Comparison of ENCODE assay signal across 14 cellular contexts in the genomic region with DNA sequence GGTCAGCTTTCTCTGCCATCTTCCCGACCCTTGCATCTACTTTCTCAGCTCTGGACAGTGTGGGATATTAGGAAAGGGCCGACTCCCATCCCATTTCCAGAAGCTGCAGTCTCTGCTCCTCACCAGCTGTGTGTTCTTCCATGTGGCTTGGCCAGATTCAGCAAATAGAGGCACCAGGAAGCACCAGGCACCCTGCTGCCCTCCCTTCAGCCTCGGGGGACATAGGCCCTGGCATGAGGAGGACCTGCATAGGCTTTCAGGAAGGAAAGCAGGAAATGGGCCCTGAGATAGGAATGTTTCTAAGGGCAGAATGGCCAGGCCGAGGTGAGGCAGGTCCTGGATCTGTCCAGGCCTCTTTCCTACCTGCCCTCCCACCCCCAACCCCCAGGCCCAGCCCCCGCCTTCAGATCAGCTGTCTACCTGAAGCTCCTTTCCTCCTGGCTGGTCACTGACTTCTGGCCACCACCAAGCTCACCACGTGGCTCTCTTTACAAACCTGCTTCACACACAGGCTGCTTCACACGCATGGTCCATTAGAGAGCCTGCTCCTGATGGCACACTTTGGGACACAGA. TPM values are rescaled to one million over a fixed set of nuclear protein-coding genes. Genes with fewer than 3 reads are reported as not detected.
DNase-seq lines count a peak whose midpoint lies in the region; ATAC-seq and TF ChIP-seq lines count a peak whose summit lies in the region.
"Had no signal": no experiment of that assay in that cellular context is flagged by ENCODE, and none has a peak within 500 bp of the region (broad histone marks: within the 10 kb centered on the region; RNA-seq: fewer than 3 reads in every experiment).

No MANE protein-coding gene starts in this region.

- H3K27me3 Mint-ChIP-seq in CD4-positive, alpha-beta memory T cell = no peaks in the 10 kb centered on the region
- H3K27me3 Mint-ChIP-seq in activated naive CD8-positive, alpha-beta T cell treated with anti-CD3 and anti-CD28 coated beads, Interleukin-2, amount 10 ng/mL, durations not matched to agents 7 days and 5 days = no peaks in the 10 kb centered on the region
- peaks cover 11% of the 10 kb centered on the region for H3K27me3 Mint-ChIP-seq in nephron progenitor cell (ENCODE audit: low read depth, poor library complexity)
- H3K27me3 Mint-ChIP-seq: dendritic cell treated with granulocyte-macrophage colony-stimulating factor and Interleukin-4, amounts not matched to agents 40 ng/mL and 50 ng/mL, for 4 days; IgD-negative memory B cell had no signal

- CTCF ChIA-PET in CD4-positive, alpha-beta memory T cell (lab: Charles Lee; ENCODE audit: partially characterized antibody) = interaction anchor here (0.7 to 2.1 kb wide), 2 partner anchors 9 to 55 kb away, joined by 3 to 6 read pairs; no protein-coding TSS in a partner anchor

- POLR2A ChIA-PET in CD4-positive, alpha-beta memory T cell (lab: Charles Lee; ENCODE audit: partially characterized antibody) = no interaction called here
- POLR2A ChIA-PET in activated naive CD8-positive, alpha-beta T cell treated with anti-CD3 and anti-CD28 coated beads, Interleukin-2, amount 10 ng/mL, durations not matched to agents 7 days and 5 days (lab: Charles Lee) = interaction anchor here (0.5 to 3.3 kb wide), 6 partner anchors 8 to 332 kb away, joined by 3 to 21 read pairs (median 6); partner anchors contain the start of genes H2AZ2 and PURB

- ATAC-seq in activated naive CD8-positive, alpha-beta T cell treated with anti-CD3 and anti-CD28 coated beads, Interleukin-2, amount 10 ng/mL, durations not matched to agents 7 days and 5 days (ENCODE audit: low read depth) = no peak
- no peak for ATAC-seq in GM18870 (IDR thresholded peaks at IDR 0.05; ENCODE audit: unreplicated experiment)
- ATAC-seq: activated T-cell treated with anti-CD3 and anti-CD28 coated beads, Interleukin-2, amount 50 U/mL, for 4 hours had no signal

- H3K27ac Mint-ChIP-seq in CD4-positive, alpha-beta memory T cell = peak overlapping the region; percentile 38 to 93 (median 88)
- H3K27ac Mint-ChIP-seq in activated naive CD8-positive, alpha-beta T cell treated with anti-CD3 and anti-CD28 coated beads, Interleukin-2, amount 10 ng/mL, durations not matched to agents 7 days and 5 days = peak overlapping the region; percentile 51
- H3K27ac Mint-ChIP-seq in nephron progenitor cell = no peak overlapping the region
- H3K27ac Mint-ChIP-seq: dendritic cell treated with granulocyte-macrophage colony-stimulating factor and Interleukin-4, amounts not matched to agents 40 ng/mL and 50 ng/mL, for 4 days had no signal

- H3K9me3 Mint-ChIP-seq in CD4-positive, alpha-beta memory T cell = no peaks in the 10 kb centered on the region
- H3K9me3 Mint-ChIP-seq in activated naive CD8-positive, alpha-beta T cell treated with anti-CD3 and anti-CD28 coated beads, Interleukin-2, amount 10 ng/mL, durations not matched to agents 7 days and 5 days = no peaks in the 10 kb centered on the region
- no peaks in the 10 kb centered on the region for H3K9me3 Mint-ChIP-seq in nephron progenitor cell
- H3K9me3 Mint-ChIP-seq: activated T-cell treated with anti-CD3 and anti-CD28 coated beads, Interleukin-2, amount 50 U/mL, for 4 hours; dendritic cell treated with granulocyte-macrophage colony-stimulating factor and Interleukin-4, amounts not matched to agents 40 ng/mL and 50 ng/mL, for 4 days; IgD-negative memory B cell had no signal

- no peak overlapping the region for H3K4me3 Mint-ChIP-seq in CD4-positive, alpha-beta memory T cell
- H3K4me3 Mint-ChIP-seq in activated naive CD8-positive, alpha-beta T cell treated with anti-CD3 and anti-CD28 coated beads, Interleukin-2, amount 10 ng/mL, durations not matched to agents 7 days and 5 days = no peak overlapping the region
- H3K4me3 Mint-ChIP-seq in nephron progenitor cell = no peak overlapping the region
- H3K4me3 Mint-ChIP-seq: activated T-cell treated with anti-CD3 and anti-CD28 coated beads, Interleukin-2, amount 50 U/mL, for 4 hours; dendritic cell treated with granulocyte-macrophage colony-stimulating factor and Interleukin-4, amounts not matched to agents 40 ng/mL and 50 ng/mL, for 4 days had no signal

- peaks cover 5 to 15% (median 6%) of the 10 kb centered on the region in 4 donors for H3K4me1 Mint-ChIP-seq in CD4-positive, alpha-beta memory T cell
- H3K4me1 Mint-ChIP-seq in activated naive CD8-positive, alpha-beta T cell treated with anti-CD3 and anti-CD28 coated beads, Interleukin-2, amount 10 ng/mL, durations not matched to agents 7 days and 5 days = peaks cover 16% of the 10 kb centered on the region
- peaks cover 10% of the 10 kb centered on the region for H3K4me1 Mint-ChIP-seq in nephron progenitor cell

- H3K4me3 ChIP-seq in CD4-positive, alpha-beta memory T cell (ENCODE audit: low read length in 2 of 2) = no peak overlapping the region
- H3K4me3 ChIP-seq: heart right ventricle had no signal

- intact Hi-C loops in CD4-positive, alpha-beta memory T cell (cut with micrococcal nuclease) = no loop called here

- TF ChIP-seq EP300 in Ishikawa (IDR thresholded peaks at IDR 0.05; ENCODE audit: borderline replicate concordance) = no peak

- no peak for TF ChIP-seq CTCF in nephron progenitor cell (IDR thresholded peaks at IDR 0.05)

- no peaks in the 10 kb centered on the region for H3K36me3 ChIP-seq in CD4-positive, alpha-beta memory T cell (ENCODE audit: insufficient read depth, low read length)
- H3K36me3 ChIP-seq: heart right ventricle had no signal

- H3K27me3 ChIP-seq in CD4-positive, alpha-beta memory T cell (ENCODE audit: insufficient read depth, low read length) = no peaks in the 10 kb centered on the region
- H3K27me3 ChIP-seq: heart right ventricle had no signal

- H3K4me1 ChIP-seq in CD4-positive, alpha-beta memory T cell (ENCODE audit: insufficient read depth, low read length) = peaks cover 6% of the 10 kb centered on the region
- H3K4me1 ChIP-seq: heart right ventricle had no signal

- no peak overlapping the region for H3K27ac ChIP-seq in CD4-positive, alpha-beta memory T cell (ENCODE audit: low read depth, low read length)
- H3K27ac ChIP-seq: heart right ventricle had no signal

- no peaks in the 10 kb centered on the region for H3K36me3 Mint-ChIP-seq in CD4-positive, alpha-beta memory T cell
- peaks cover 2% of the 10 kb centered on the region for H3K36me3 Mint-ChIP-seq in activated naive CD8-positive, alpha-beta T cell treated with anti-CD3 and anti-CD28 coated beads, Interleukin-2, amount 10 ng/mL, durations not matched to agents 7 days and 5 days
- H3K36me3 Mint-ChIP-seq in nephron progenitor cell (ENCODE audit: low read depth) = no peaks in the 10 kb centered on the region

- no peak for TF ChIP-seq RAD21 in Ishikawa (IDR thresholded peaks at IDR 0.05; ENCODE audit: low read depth)

- H3K9me3 ChIP-seq in CD4-positive, alpha-beta memory T cell (ENCODE audit: control insufficient read depth in 1 of 2, low read length in 2 of 2) = no peaks in the 10 kb centered on the region
- H3K9me3 ChIP-seq: heart right ventricle had no signal

- DNase-seq in CD4-positive, alpha-beta memory T cell = no peak
- no peak for DNase-seq in activated naive CD8-positive, alpha-beta T cell treated with anti-CD3 and anti-CD28 coated beads, Interleukin-2, amount 10 ng/mL, durations not matched to agents 7 days and 5 days
- DNase-seq in kidney tubule cell (ENCODE audit: low spot score) (peak; percentile 13), nephron progenitor cell (no peak), NCI-H1048 (lab: John Stamatoyannopoulos, UW) (no peak), GM03348 (ENCODE audit: low spot score) (no peak)
- DNase-seq: activated T-cell treated with anti-CD3 and anti-CD28 coated beads, Interleukin-2, amount 50 U/mL, for 4 hours; heart right ventricle; small intestine; T-helper 9 cell had no signal

TF ChIP-seq in Ishikawa, 13 proteins besides CTCF, POLR2A, EP300 and RAD21:
- TF ChIP-seq USF1 (IDR thresholded peaks at IDR 0.05) (peak; percentile 68), CREB1 (IDR thresholded peaks at IDR 0.05; ENCODE audit: low read depth) (no peak)
- TF ChIP-seq, protein P1, sequence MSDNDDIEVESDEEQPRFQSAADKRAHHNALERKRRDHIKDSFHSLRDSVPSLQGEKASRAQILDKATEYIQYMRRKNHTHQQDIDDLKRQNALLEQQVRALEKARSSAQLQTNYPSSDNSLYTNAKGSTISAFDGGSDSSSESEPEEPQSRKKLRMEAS (IDR thresholded peaks at IDR 0.05) = peak; percentile 91

RNA-seq across cellular contexts. Expression of gene PURB, which starts 27.5 kb away (rescaled TPM):
- total RNA-seq in CD4-positive, alpha-beta memory T cell = 10 to 100 TPM; 26.6 to 27.4 TPM
- polyA plus RNA-seq in CD4-positive, alpha-beta memory T cell = 1 to 10 TPM; 1.1 to 2.2 TPM
- total RNA-seq in activated naive CD8-positive, alpha-beta T cell treated with anti-CD3 and anti-CD28 coated beads, Interleukin-2, amount 10 ng/mL, durations not matched to agents 7 days and 5 days = 10 to 100 TPM; 34.8 to 35.6 TPM
